22 cellular contexts compared by ENCODE assay signal in the genomic region with DNA sequence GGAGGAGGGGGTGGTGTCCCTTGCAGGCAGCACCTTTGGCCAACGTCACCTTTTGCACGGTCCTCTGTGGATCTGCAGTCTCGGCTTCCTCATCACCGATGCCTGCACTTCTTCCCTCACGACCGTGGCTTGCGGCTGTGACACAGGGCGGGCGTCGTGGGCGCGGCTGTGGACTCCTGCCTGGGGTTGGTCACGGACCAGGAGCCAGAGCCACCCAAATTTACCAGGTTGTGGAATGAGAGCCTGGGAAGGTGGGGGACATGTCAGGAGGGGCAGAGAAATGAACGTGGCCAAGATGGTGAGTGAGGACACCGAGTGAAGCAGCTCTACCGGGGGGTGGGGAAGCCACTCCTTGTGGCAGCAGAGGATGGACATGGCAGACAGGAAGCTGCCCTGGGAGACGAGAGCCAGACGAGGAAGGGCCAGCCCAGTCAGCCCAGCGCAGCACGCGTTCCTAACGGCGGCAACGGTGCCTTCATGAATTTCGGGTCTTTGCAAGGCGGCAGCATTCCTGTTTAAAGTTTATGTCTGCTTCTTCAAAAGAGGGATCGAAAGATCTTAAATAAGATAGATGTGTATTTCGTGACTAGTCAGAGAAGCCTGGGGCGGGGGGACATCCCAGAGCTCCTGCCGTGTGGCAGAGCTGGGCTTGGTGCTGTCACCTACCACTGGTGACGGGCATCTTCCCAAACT.
A peak's percentile ranks its signal among the peaks of the same experiment; 100 is the strongest.
DNase-seq lines count a peak whose midpoint lies in the region; ATAC-seq and TF ChIP-seq lines count a peak whose summit lies in the region.
"Had no signal": no experiment of that assay in that cellular context is flagged by ENCODE, and none has a peak within 500 bp of the region (broad histone marks: within the 10 kb centered on the region; RNA-seq: fewer than 3 reads in every experiment).

No MANE protein-coding gene starts in this region.

- ATAC-seq in activated naive CD4-positive, alpha-beta T cell treated with anti-CD3 and anti-CD28 coated beads, Interleukin-2, amount 50 U/mL, for 72 hours = no peak
- ATAC-seq in gastrocnemius medialis = no peak
- no peak for ATAC-seq in HG03457 (IDR thresholded peaks at IDR 0.05; ENCODE audit: unreplicated experiment)
- ATAC-seq: foreskin keratinocyte had no signal

- peak overlapping the region; percentile 47 to 65 for H3K27ac Mint-ChIP-seq in activated naive CD4-positive, alpha-beta T cell treated with anti-CD3 and anti-CD28 coated beads, Interleukin-2, amount 50 U/mL, for 72 hours
- peak overlapping the region in 5 of 6 donors; percentile 30 to 85 (median 63) for H3K27ac Mint-ChIP-seq in immature natural killer cell

- H3K4me3 ChIP-seq in Peyer's patch (no peak overlapping the region), gastrocnemius medialis (no peak overlapping the region)
- H3K4me3 ChIP-seq: BLaER1 treated with 17β-estradiol and CSF1 and Interleukin-3, amounts not matched to agents 10 nM and 100 nM; suprapubic skin; vagina had no signal

- DNase-seq in activated naive CD4-positive, alpha-beta T cell treated with anti-CD3 and anti-CD28 coated beads, Interleukin-2, amount 50 U/mL, for 72 hours (ENCODE audit: low spot score in 2 of 2) = no peak
- DNase-seq in activated naive CD4-positive, alpha-beta T cell treated with anti-CD3 and anti-CD28 coated beads, Interleukin-2, amount 50 U/mL, for 16 hours = no peak
- DNase-seq in Peyer's patch (peak in 2 of 3 donors; percentile 10 to 42), immature natural killer cell (no peak), gastrocnemius medialis (no peak), SW480 (ENCODE audit: low spot score) (no peak), putamen (ENCODE audit: low spot score) (no peak)
- DNase-seq: ACHN; activated CD4-positive, alpha-beta T cell treated with anti-CD3 and anti-CD28 coated beads for 48 hours; activated gamma-delta T cell treated with Interleukin-2 at 50 U/mL for 16 hours; amygdala; foreskin keratinocyte; midbrain; NCI-H1417 treated with DMSO at 0.1 percent for 48 hours; NCI-H526; SHP77 treated with DMSO at 0.1 percent for 48 hours; stimulated activated CD4-positive, alpha-beta T cell treated with anti-CD3 and anti-CD28 coated beads, Interleukin-15, amount 100 ng/mL, for 24 hours; T-helper 1 cell had no signal

- peaks cover 0 to 10% of the 10 kb centered on the region in 2 donors for H3K36me3 Mint-ChIP-seq in activated naive CD4-positive, alpha-beta T cell treated with anti-CD3 and anti-CD28 coated beads, Interleukin-2, amount 50 U/mL, for 72 hours
- H3K36me3 Mint-ChIP-seq in immature natural killer cell = peaks cover 0 to 14% (median 9%) of the 10 kb centered on the region in 3 donors

- H3K4me3 Mint-ChIP-seq in immature natural killer cell = no peak overlapping the region

- H3K9me3 ChIP-seq in Peyer's patch (no peaks in the 10 kb centered on the region), gastrocnemius medialis (no peaks in the 10 kb centered on the region)
- H3K9me3 ChIP-seq: BLaER1 treated with 17β-estradiol and CSF1 and Interleukin-3, amounts not matched to agents 10 nM and 100 nM; suprapubic skin; vagina had no signal

- TF ChIP-seq POLR2A in Peyer's patch (IDR thresholded peaks at IDR 0.05) (no peak), gastrocnemius medialis (IDR thresholded peaks at IDR 0.05) (no peak)

- H3K27ac ChIP-seq in Peyer's patch (no peak overlapping the region), gastrocnemius medialis (peak overlapping the region; percentile 78 to 91 (median 82))
- H3K27ac ChIP-seq: BLaER1 treated with 17β-estradiol and CSF1 and Interleukin-3, amounts not matched to agents 10 nM and 100 nM; foreskin keratinocyte; suprapubic skin; vagina had no signal

- in situ Hi-C loops in gastrocnemius medialis (cut with MboI; ENCODE audit: low sequenced_read_pairs in 4 of 4) = no loop called here

- intact Hi-C loops in gastrocnemius medialis (cut with DNase I; ENCODE audit: low total_unique reads) = no loop called here

- peaks cover 0 to 42% (median 2%) of the 10 kb centered on the region in 4 donors for H3K4me1 ChIP-seq in Peyer's patch
- H3K4me1 ChIP-seq in gastrocnemius medialis = peaks cover 65 to 78% of the 10 kb centered on the region in 2 donors

- H3K27me3 ChIP-seq in Peyer's patch (no peaks in the 10 kb centered on the region), gastrocnemius medialis (no peaks in the 10 kb centered on the region)
- H3K27me3 ChIP-seq: BLaER1 treated with 17β-estradiol and CSF1 and Interleukin-3, amounts not matched to agents 10 nM and 100 nM; foreskin keratinocyte; suprapubic skin; vagina had no signal

- peaks cover 68 to 83% of the 10 kb centered on the region in 2 donors for H3K4me1 Mint-ChIP-seq in immature natural killer cell

- no peak for TF ChIP-seq CTCF in Peyer's patch (IDR thresholded peaks at IDR 0.05)
- no peak for TF ChIP-seq CTCF in gastrocnemius medialis (IDR thresholded peaks at IDR 0.05 in 4 of 5, conservative IDR thresholded peaks at IDR 0.05 in 1 of 5)

- H3K36me3 ChIP-seq in Peyer's patch (peaks cover 0 to 20% (median 0%) of the 10 kb centered on the region in 3 donors), gastrocnemius medialis (no peaks in the 10 kb centered on the region)

- peaks cover 9 to 24% (median 10%) of the 10 kb centered on the region in 3 donors for H3K27me3 Mint-ChIP-seq in immature natural killer cell (ENCODE audit: low read depth in 3 of 3)

- no peaks in the 10 kb centered on the region for H3K9me3 Mint-ChIP-seq in activated naive CD4-positive, alpha-beta T cell treated with anti-CD3 and anti-CD28 coated beads, Interleukin-2, amount 50 U/mL, for 72 hours
- no peaks in the 10 kb centered on the region for H3K9me3 Mint-ChIP-seq in immature natural killer cell

Comparison
In these comparisons a context has a peak if more than half of its experiments do, and no peak if none do; other contexts are left out.
1. DNase-seq: peak in Peyer's patch (2 of 3); none in activated naive CD4-positive, alpha-beta T cell treated with anti-CD3 and anti-CD28 coated beads, Interleukin-2, amount 50 U/mL, for 72 hours (0 of 2), activated naive CD4-positive, alpha-beta T cell treated with anti-CD3 and anti-CD28 coated beads, Interleukin-2, amount 50 U/mL, for 16 hours (single experiment), immature natural killer cell (0 of 3), gastrocnemius medialis (0 of 2), SW480 (single experiment) and putamen (single experiment).
2. H3K27ac ChIP-seq: peak in gastrocnemius medialis (4 of 4); none in Peyer's patch (0 of 4).